In genomic region chr3:8882171-8882593, GRCh38 we compare ENCODE assay signal across 15 cellular contexts.
DNase-seq lines count a peak whose midpoint lies in the region; ATAC-seq and TF ChIP-seq lines count a peak whose summit lies in the region.
"Had no signal": no experiment of that assay in that cellular context is flagged by ENCODE, and none has a peak within 500 bp of the region (broad histone marks: within the 10 kb centered on the region; RNA-seq: fewer than 3 reads in every experiment).

No MANE protein-coding gene starts in this region.

- H4K8ac ChIP-seq in neuronal stem cell (ENCODE audit: low read depth, low read length), result no peak overlapping the region

- peak overlapping the region; percentile 33 for H3K27ac Mint-ChIP-seq in HFFc6
- peak overlapping the region; percentile 93 for H3K27ac Mint-ChIP-seq in nephron progenitor cell
- H3K27ac Mint-ChIP-seq in effector memory CD8-positive, alpha-beta T cell, result peak overlapping the region in 1 of 2 donors; percentile 49
- H3K27ac Mint-ChIP-seq: activated naive CD4-positive, alpha-beta T cell treated with anti-CD3 and anti-CD28 coated beads, Interleukin-2, amount 50 U/mL, for 24 hours; CD8-positive, alpha-beta T cell had no signal

- no peak overlapping the region for H2BK5ac ChIP-seq in neuronal stem cell (ENCODE audit: low read length)

- H3K4ac ChIP-seq in neuronal stem cell (ENCODE audit: low read length), result no peak overlapping the region

- H3K27me3 Mint-ChIP-seq in HFFc6 (ENCODE audit: insufficient read depth) (no peaks in the 10 kb centered on the region), nephron progenitor cell (ENCODE audit: low read depth, poor library complexity) (no peaks in the 10 kb centered on the region)
- H3K27me3 Mint-ChIP-seq in effector memory CD8-positive, alpha-beta T cell, result no peaks in the 10 kb centered on the region
- H3K27me3 Mint-ChIP-seq: activated naive CD4-positive, alpha-beta T cell treated with anti-CD3 and anti-CD28 coated beads, Interleukin-2, amount 50 U/mL, for 24 hours had no signal

- no peaks in the 10 kb centered on the region for H3K9me3 Mint-ChIP-seq in HFFc6
- peaks cover 20% of the 10 kb centered on the region for H3K9me3 Mint-ChIP-seq in nephron progenitor cell
- H3K9me3 Mint-ChIP-seq in effector memory CD8-positive, alpha-beta T cell, result no peaks in the 10 kb centered on the region
- H3K9me3 Mint-ChIP-seq: CD8-positive, alpha-beta T cell had no signal

- H3K4me1 Mint-ChIP-seq in HFFc6 (ENCODE audit: low read depth), result peaks cover 52% of the 10 kb centered on the region
- peaks cover 24% of the 10 kb centered on the region for H3K4me1 Mint-ChIP-seq in nephron progenitor cell
- H3K4me1 Mint-ChIP-seq in effector memory CD8-positive, alpha-beta T cell (ENCODE audit: low read depth in 2 of 2), result no peaks in the 10 kb centered on the region
- H3K4me1 Mint-ChIP-seq: activated naive CD4-positive, alpha-beta T cell treated with anti-CD3 and anti-CD28 coated beads, Interleukin-2, amount 50 U/mL, for 24 hours had no signal

- intact Hi-C loops in left ventricle myocardium superior (cut with micrococcal nuclease), result no loop called here

- H3K27ac ChIP-seq in HUES64 (ENCODE audit: low read depth, low read length) (peak overlapping the region; percentile 61), neuronal stem cell (replicated peaks; ENCODE audit: low read length) (no peak overlapping the region)
- H3K27ac ChIP-seq: left lung, neutrophil had no signal

- peaks cover 5% of the 10 kb centered on the region; the same call in 1 of the 2 replicates for H3K9me3 ChIP-seq in HUES64 (ENCODE audit: insufficient read depth, low read depth, low read length)
- peaks cover 3 to 23% of the 10 kb centered on the region in 2 donors for H3K9me3 ChIP-seq in neuronal stem cell (replicated peaks in 1 of 2; ENCODE audit: control insufficient read depth in 2 of 2, insufficient read depth in 1 of 2, low read depth in 1 of 2, low read length in 2 of 2)
- H3K9me3 ChIP-seq: left lung, neutrophil had no signal

- H2BK15ac ChIP-seq in neuronal stem cell (ENCODE audit: low read length), result no peak overlapping the region

- H2AK5ac ChIP-seq in neuronal stem cell (ENCODE audit: low read depth, low read length), result no peak overlapping the region

- no peak overlapping the region for H2BK12ac ChIP-seq in neuronal stem cell (ENCODE audit: low read length)

- TF ChIP-seq CTCF in HFFc6 (IDR thresholded peaks at IDR 0.05) (no peak), nephron progenitor cell (IDR thresholded peaks at IDR 0.05) (no peak)

- H3K14ac ChIP-seq in neuronal stem cell (ENCODE audit: low read length), result no peak overlapping the region

- 67% methylated on average over 3 of the region's 3 CpGs for WGBS in HUES64
- no CpG with 5 or more reads among the region's 3 CpGs for WGBS in neuronal stem cell (ENCODE audit: extremely low coverage in 2 of 2, insufficient read length in 2 of 2, insufficient replicate concordance in 1 of 2), 2 donors

- H2AFZ ChIP-seq in neuronal stem cell (ENCODE audit: low read length), result no peak overlapping the region

- H3K18ac ChIP-seq in neuronal stem cell (ENCODE audit: low read length), result no peak overlapping the region

- H3K4me3 Mint-ChIP-seq in HFFc6 (no peak overlapping the region), nephron progenitor cell (no peak overlapping the region)
- H3K4me3 Mint-ChIP-seq in effector memory CD8-positive, alpha-beta T cell, result no peak overlapping the region
- H3K4me3 Mint-ChIP-seq: activated naive CD4-positive, alpha-beta T cell treated with anti-CD3 and anti-CD28 coated beads, Interleukin-2, amount 50 U/mL, for 24 hours; CD8-positive, alpha-beta T cell had no signal

- H3K27me3 ChIP-seq in HUES64 (ENCODE audit: insufficient read depth, low read length), result no peaks in the 10 kb centered on the region
- no peaks in the 10 kb centered on the region for H3K27me3 ChIP-seq in neuronal stem cell (ENCODE audit: control insufficient read depth in 3 of 3, insufficient read depth in 3 of 3, low read depth in 1 of 3, low read length in 3 of 3)
- H3K27me3 ChIP-seq: left lung, neutrophil had no signal

- H2BK120ac ChIP-seq in neuronal stem cell (ENCODE audit: low read depth, low read length), result no peak overlapping the region

- no peaks in the 10 kb centered on the region for H3K79me1 ChIP-seq in neuronal stem cell (ENCODE audit: low read depth, low read length)

- H3K36me3 Mint-ChIP-seq in HFFc6 (ENCODE audit: low read depth) (peaks cover 65% of the 10 kb centered on the region), nephron progenitor cell (ENCODE audit: low read depth) (peaks cover 65% of the 10 kb centered on the region)
- H3K36me3 Mint-ChIP-seq in effector memory CD8-positive, alpha-beta T cell (ENCODE audit: insufficient read depth), result peaks cover 2% of the 10 kb centered on the region

- no peak overlapping the region for H3K23ac ChIP-seq in neuronal stem cell (ENCODE audit: low read depth, low read length, poor library complexity)

- no peak overlapping the region for H4K91ac ChIP-seq in neuronal stem cell (ENCODE audit: low read depth, low read length, poor library complexity)

- ATAC-seq in GM19025 (IDR thresholded peaks at IDR 0.05; ENCODE audit: low read depth, unreplicated experiment), result peak; percentile 86
- no peak for ATAC-seq in GM21528 (IDR thresholded peaks at IDR 0.05; ENCODE audit: low FRiP score, unreplicated experiment)
- ATAC-seq in effector memory CD8-positive, alpha-beta T cell (replicated peaks), result no peak
- ATAC-seq in left ventricle myocardium superior, result no peak
- ATAC-seq: CD8-positive, alpha-beta T cell; left lung; PC-3 had no signal

- H3K36me3 ChIP-seq in HUES64 (ENCODE audit: insufficient read depth, low read length), result peaks cover 38% of the 10 kb centered on the region
- peaks cover 6 to 98% of the 10 kb centered on the region in 2 donors for H3K36me3 ChIP-seq in neuronal stem cell (replicated peaks in 1 of 2; ENCODE audit: control insufficient read depth in 2 of 2, insufficient read depth in 2 of 2, low read length in 2 of 2)

- H3K4me3 ChIP-seq in HUES64 (ENCODE audit: low read length) (no peak overlapping the region), neuronal stem cell (ENCODE audit: low read length in 2 of 2) (no peak overlapping the region)
- H3K4me3 ChIP-seq: left lung had no signal

- peaks cover 16% of the 10 kb centered on the region for H3K4me1 ChIP-seq in HUES64 (ENCODE audit: insufficient read depth, low read length)
- peaks cover 2 to 8% of the 10 kb centered on the region in 2 donors for H3K4me1 ChIP-seq in neuronal stem cell (ENCODE audit: control insufficient read depth in 2 of 2, insufficient read depth in 1 of 2, low read depth in 1 of 2, low read length in 2 of 2)
- H3K4me1 ChIP-seq: left lung had no signal

- no peak overlapping the region for H3K4me2 ChIP-seq in neuronal stem cell (ENCODE audit: insufficient read depth, low read length, poor library complexity, severe bottlenecking)

- H3K9ac ChIP-seq in HUES64 (ENCODE audit: low read depth, low read length), result 0 out of 2 replicates have a peak overlapping the region, but pooled peaks have one; percentile 5
- H3K9ac ChIP-seq in neuronal stem cell (ENCODE audit: low read depth, low read length, poor library complexity), result no peak overlapping the region

- DNase-seq in HFFc6, result no peak
- peak; percentile 23 for DNase-seq in nephron progenitor cell
- DNase-seq in effector memory CD8-positive, alpha-beta T cell, result no peak
- no peak for DNase-seq in left ventricle myocardium superior
- no peak for DNase-seq in neuronal stem cell (ENCODE audit: low spot score)
- DNase-seq: CD8-positive, alpha-beta T cell; cortex of kidney; left lung; PC-3; T-helper 2 cell had no signal
